1 cellular context compared by ENCODE assay signal in the genomic region with DNA sequence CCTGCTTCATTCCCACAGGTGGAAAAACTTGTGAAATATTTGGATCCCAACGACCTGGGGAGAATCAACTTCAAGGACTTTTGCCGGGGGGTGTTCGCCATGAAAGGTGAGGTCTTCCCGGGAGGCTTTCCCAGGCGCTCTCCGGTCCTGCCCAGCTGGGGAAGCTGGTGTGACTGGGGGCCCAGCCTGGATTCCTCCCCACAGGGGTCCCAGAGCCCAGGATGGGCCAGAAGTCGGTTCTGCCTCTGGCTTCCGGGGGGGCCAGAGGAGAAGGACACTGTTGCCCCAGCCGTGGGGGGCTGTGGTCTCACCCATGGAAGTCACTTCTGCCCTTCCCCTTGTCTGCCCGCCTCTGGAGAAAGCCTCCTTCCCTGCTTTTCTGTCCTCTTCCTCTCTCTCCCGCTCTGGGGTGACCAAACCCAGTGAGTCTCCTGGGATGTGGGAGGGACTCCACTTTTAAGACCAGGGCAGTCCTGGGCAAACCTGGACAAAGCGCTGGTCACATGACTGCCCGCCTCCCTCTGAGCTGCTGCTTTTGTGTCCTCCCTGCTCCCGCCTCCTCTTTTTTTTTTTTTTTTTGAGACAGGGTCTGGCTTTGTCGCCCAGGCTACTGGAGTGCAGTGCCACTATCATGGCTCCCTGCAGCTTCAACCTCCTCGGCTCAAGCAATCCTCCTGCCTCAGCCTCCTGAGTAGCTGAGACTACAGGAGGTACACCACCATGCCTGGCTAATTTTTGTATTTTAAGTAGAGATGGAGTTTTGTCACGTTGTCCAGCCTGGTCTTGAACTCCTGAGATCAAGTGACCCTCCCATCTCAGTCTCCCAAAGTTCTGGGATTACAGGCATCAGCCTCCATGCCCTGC.
TF ChIP-seq lines count a peak whose summit lies in the region.

No MANE protein-coding gene starts in this region.

TF ChIP-seq in Ishikawa, 13 proteins besides CTCF, POLR2A, EP300 and RAD21 (continued from another document):
- TF ChIP-seq YY1 (IDR thresholded peaks at IDR 0.05; ENCODE audit: low read depth) (no peak), EGR1 (IDR thresholded peaks at IDR 0.05) (no peak), ZBTB7A (IDR thresholded peaks at IDR 0.05; ENCODE audit: low read depth) (no peak), TAF1 (IDR thresholded peaks at IDR 0.05; ENCODE audit: low read depth) (no peak)
- TF ChIP-seq, protein P1, sequence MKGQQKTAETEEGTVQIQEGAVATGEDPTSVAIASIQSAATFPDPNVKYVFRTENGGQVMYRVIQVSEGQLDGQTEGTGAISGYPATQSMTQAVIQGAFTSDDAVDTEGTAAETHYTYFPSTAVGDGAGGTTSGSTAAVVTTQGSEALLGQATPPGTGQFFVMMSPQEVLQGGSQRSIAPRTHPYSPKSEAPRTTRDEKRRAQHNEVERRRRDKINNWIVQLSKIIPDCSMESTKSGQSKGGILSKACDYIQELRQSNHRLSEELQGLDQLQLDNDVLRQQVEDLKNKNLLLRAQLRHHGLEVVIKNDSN (IDR thresholded peaks at IDR 0.05): peak; percentile 93
